Comparison of ENCODE assay signal across 8 cellular contexts in genomic region chr5:78360674-78361225, GRCh38. TPM values are rescaled to one million over a fixed set of nuclear protein-coding genes. Genes with fewer than 3 reads are reported as not detected.
DNase-seq lines count a peak whose midpoint lies in the region; ATAC-seq and TF ChIP-seq lines count a peak whose summit lies in the region.

No MANE protein-coding gene starts in this region.

- ATAC-seq in GM19372 (IDR thresholded peaks at IDR 0.05; ENCODE audit: low read depth, unreplicated experiment) (peak; percentile 25), HG03469 (IDR thresholded peaks at IDR 0.05; ENCODE audit: unreplicated experiment) (peak; percentile 11)

- DNase-seq in AG04450 (ENCODE audit: low read depth, low spot score): no peak
- DNase-seq in UCSD-AML1 (lab: John Stamatoyannopoulos, UW; ENCODE audit: unreplicated experiment): peak; percentile 49
- peak; percentile 5 for DNase-seq in iris pigment epithelial cell (ENCODE audit: low read depth)
- peak in 3 of 4 experiments; percentile 28 to 44 (median 39) for DNase-seq in stimulated activated CD4-positive, alpha-beta T cell treated with anti-CD3 and anti-CD28 coated beads, Interleukin-1b, Interleukin-23, amount 100 ng/mL, for 24 hours (ENCODE audit: low read depth in 4 of 4, low spot score in 1 of 4)
- DNase-seq in middle frontal gyrus (ENCODE audit: extremely low spot score, low spot score): no peak

- peak overlapping the region; percentile 85 to 99 (median 95) for H3K27ac Mint-ChIP-seq in brain

- H3K9me3 ChIP-seq in AG04450 (ENCODE audit: control insufficient read depth, insufficient read depth, low read length): peaks cover 3% of the 10 kb centered on the region; the same call in 1 of the 2 replicates

- peak overlapping the region; percentile 78 for H3K27ac ChIP-seq in AG04450 (ENCODE audit: low read depth, low read length)

- H3K4me1 Mint-ChIP-seq in brain: peaks cover 61% of the 10 kb centered on the region

- POLR2A ChIA-PET in AG04450 (lab: Yijun Ruan, JAX): interaction anchor here (0.5 to 2.0 kb wide), 4 partner anchors 12 to 547 kb away, joined by 3 to 15 read pairs (median 3); partner anchors contain the start of gene AP3B1

- TF ChIP-seq CTCF in AG04450 (IDR thresholded peaks at IDR 0.05; ENCODE audit: low read depth, low read length): no peak
- no peak for TF ChIP-seq CTCF in brain (conservative IDR thresholded peaks at IDR 0.05)

- H3K4me3 ChIP-seq in AG04450 (ENCODE audit: low read depth, low read length): peak overlapping the region; percentile 92

- peaks cover 0 to 4% (median 0%) of the 10 kb centered on the region in 5 experiments for H3K9me3 Mint-ChIP-seq in brain

- CTCF ChIA-PET in AG04450 (lab: Charles Lee): interaction anchor here (0.6 to 2.0 kb wide), 5 partner anchors 26 to 1239 kb away, joined by 3 to 4 read pairs (median 3); no protein-coding TSS in a partner anchor

- H3K4me3 Mint-ChIP-seq in brain: peak overlapping the region; percentile 91 to 97 (median 94)

- H3K27me3 Mint-ChIP-seq in brain: peaks cover 17% of the 10 kb centered on the region

- H3K27me3 ChIP-seq in AG04450 (ENCODE audit: control insufficient read depth, insufficient read depth, low read length): no peaks in the 10 kb centered on the region

- peaks cover 28% of the 10 kb centered on the region for H3K36me3 Mint-ChIP-seq in brain

RNA-seq across cellular contexts. Expression of gene SCAMP1, which starts 0.3 kb away (rescaled TPM):
- polyA plus RNA-seq in AG04450 (2011; rRNA removed) (40.4 and 44.6 TPM in 2 replicates), brain (ENCODE audit: insufficient read depth, low read depth, low replicate concordance) (30.7 TPM)
- polyA minus RNA-seq in AG04450 (2011; rRNA and poly(A)+ RNA removed): 40.7 and 61.3 TPM in 2 replicates

Comparison
In these comparisons a context has a peak if more than half of its experiments do, and no peak if none do; other contexts are left out.
1. DNase-seq: peak in UCSD-AML1 (single experiment), iris pigment epithelial cell (single experiment) and stimulated activated CD4-positive, alpha-beta T cell treated with anti-CD3 and anti-CD28 coated beads, Interleukin-1b, Interleukin-23, amount 100 ng/mL, for 24 hours (3 of 4); none in AG04450 (single experiment) and middle frontal gyrus (single experiment).